Comparison of ENCODE assay signal across 1 cellular context in genomic region chr1:10459185-10459584, GRCh38.
TF ChIP-seq lines count a peak whose summit lies in the region.

No MANE protein-coding gene starts in this region.

TF ChIP-seq in WTC11, 78 proteins besides CTCF, POLR2A, EP300 and RAD21 (continued from another document):
- no peak for TF ChIP-seq ZNF532 (CRISPR knock-in tag; IDR thresholded peaks at IDR 0.05; ENCODE audit: borderline replicate concordance)
- no peak for TF ChIP-seq IRF1 (CRISPR knock-in tag; IDR thresholded peaks at IDR 0.05)
TF ChIP-seq in WTC11: peak in this region for 0.
